Comparison of ENCODE assay signal across 10 cellular contexts in the genomic region with DNA sequence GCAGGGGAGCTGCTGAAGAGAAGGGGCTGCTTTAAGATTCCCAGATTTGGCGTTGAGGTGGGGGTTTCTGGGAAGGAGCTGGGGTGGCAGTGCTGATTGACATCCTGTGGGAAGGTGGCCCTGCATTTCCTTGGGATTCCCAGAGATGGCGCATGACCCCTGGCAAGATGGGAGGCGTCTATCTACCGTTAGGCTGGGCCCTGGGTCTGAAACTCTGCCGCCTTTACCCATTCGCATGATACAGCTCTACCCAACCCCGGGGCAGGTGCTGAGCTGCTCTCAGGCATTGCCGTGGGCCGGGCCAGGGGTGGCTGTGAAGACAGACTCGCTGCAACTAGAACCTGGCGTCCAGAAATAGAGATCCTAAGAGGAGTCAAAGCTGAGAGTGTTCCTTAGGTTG. TPM values are rescaled to one million over a fixed set of nuclear protein-coding genes. Genes with fewer than 3 reads are reported as not detected.
DNase-seq lines count a peak whose midpoint lies in the region; ATAC-seq and TF ChIP-seq lines count a peak whose summit lies in the region.
"Had no signal": no experiment of that assay in that cellular context is flagged by ENCODE, and none has a peak within 500 bp of the region (broad histone marks: within the 10 kb centered on the region; RNA-seq: fewer than 3 reads in every experiment).

No MANE protein-coding gene starts in this region.

- in situ Hi-C loops in Panc1 (cut with HindIII; ENCODE audit: low pct_unique_long_range_greater_than_20kb, low sequenced_read_pairs), result no loop called here

- H3K27ac ChIP-seq in Panc1 (ENCODE audit: low read length), result no peak overlapping the region
- no peak overlapping the region for H3K27ac ChIP-seq in left lung

- POLR2A ChIA-PET in Panc1 (lab: Charles Lee) (no interaction called here), T-cell (lab: Charles Lee) (no interaction called here)

- H3K4me3 ChIP-seq in H7 (ENCODE audit: insufficient read depth, low read depth, low read length) (no peak overlapping the region), Panc1 (ENCODE audit: low read depth in 2 of 2, low read length in 2 of 2) (no peak overlapping the region), fibroblast of villous mesenchyme (ENCODE audit: low read depth, low read length) (no peak overlapping the region), left lung (no peak overlapping the region)

- no peak; the same call in none of the 2 replicates for TF ChIP-seq CTCF in Panc1 (IDR thresholded peaks at IDR 0.05)
- peak; percentile 2 for TF ChIP-seq CTCF in fibroblast of villous mesenchyme (IDR thresholded peaks at IDR 0.05; ENCODE audit: insufficient read depth, low read depth, low read length)
- peak; percentile 34 for TF ChIP-seq CTCF in progenitor cell of endocrine pancreas (IDR thresholded peaks at IDR 0.05; ENCODE audit: unreplicated experiment)
- no peak for TF ChIP-seq CTCF in left lung (IDR thresholded peaks at IDR 0.05)

- peak; percentile 59; the same call in 1 of the 2 replicates for ATAC-seq in Panc1
- ATAC-seq in left lung, result no peak
- ATAC-seq in T-cell (replicated peaks in 1 of 4), result no peak

- no TSS peak for BruUV-seq in Panc1 (replicated peaks; lab: Mats Ljungman, UMichigan)

- H3K27me3 ChIP-seq in H7 (ENCODE audit: control insufficient read depth, insufficient read depth, low read length) (no peaks in the 10 kb centered on the region), Panc1 (ENCODE audit: control insufficient read depth, insufficient read depth, low read length) (no peaks in the 10 kb centered on the region), left lung (peaks cover 0 to 10% of the 10 kb centered on the region in 2 donors)

- CTCF ChIA-PET in Panc1 (lab: Charles Lee) (no interaction called here), T-cell (lab: Charles Lee) (interaction anchor here in 1 of 2 donors (0.7 kb wide), 1 partner anchor 87 kb away, joined by 3 read pairs; no protein-coding TSS in a partner anchor)

- no peaks in the 10 kb centered on the region for H3K27me3 Mint-ChIP-seq in progenitor cell of endocrine pancreas
- H3K27me3 Mint-ChIP-seq in T-cell, result no peaks in the 10 kb centered on the region

- H3K27ac Mint-ChIP-seq in progenitor cell of endocrine pancreas, result no peak overlapping the region
- no peak overlapping the region for H3K27ac Mint-ChIP-seq in T-cell

- DNase-seq in H7 (peak; percentile 95), Panc1 (ENCODE audit: low read depth, low spot score) (no peak), fibroblast of villous mesenchyme (ENCODE audit: low read depth) (no peak), progenitor cell of endocrine pancreas (ENCODE audit: low spot score, unreplicated experiment) (no peak), left lung (no peak), T-cell (no peak)
- no peak for DNase-seq in activated naive CD4-positive, alpha-beta T cell treated with Interleukin-2 at 50 U/mL for 16 hours
- DNase-seq: NCI-H226, substantia nigra, T-helper 2 cell had no signal

- H3K36me3 Mint-ChIP-seq in progenitor cell of endocrine pancreas (ENCODE audit: insufficient read depth) (peaks cover 1% of the 10 kb centered on the region), T-cell (peaks cover 3% of the 10 kb centered on the region)

- H3K9me3 Mint-ChIP-seq in progenitor cell of endocrine pancreas (ENCODE audit: low read depth) (no peaks in the 10 kb centered on the region), T-cell (no peaks in the 10 kb centered on the region)

- peaks cover 1% of the 10 kb centered on the region; the same call in 1 of the 2 replicates for H3K36me3 ChIP-seq in H7 (replicated peaks; ENCODE audit: control insufficient read depth, insufficient read depth, low read length)
- H3K36me3 ChIP-seq in Panc1 (ENCODE audit: control insufficient read depth, insufficient read depth, low read length), result no peaks in the 10 kb centered on the region
- peaks cover 0 to 32% of the 10 kb centered on the region in 2 donors for H3K36me3 ChIP-seq in left lung

- no peaks in the 10 kb centered on the region for H3K9me3 ChIP-seq in Panc1 (ENCODE audit: control insufficient read depth, insufficient read depth, low read depth, low read length)
- no peaks in the 10 kb centered on the region for H3K9me3 ChIP-seq in left lung

- intact Hi-C loops in Panc1 (cut with micrococcal nuclease; ENCODE audit: unreplicated experiment) (no loop called here), left lung (cut with DNase I) (no loop called here)

- no peaks in the 10 kb centered on the region for H3K4me1 ChIP-seq in Panc1 (ENCODE audit: control insufficient read depth, insufficient read depth, low read length)
- no peaks in the 10 kb centered on the region for H3K4me1 ChIP-seq in left lung

- H3K4me1 Mint-ChIP-seq in progenitor cell of endocrine pancreas (ENCODE audit: low read depth) (no peaks in the 10 kb centered on the region), T-cell (no peaks in the 10 kb centered on the region)

- H3K4me3 Mint-ChIP-seq in progenitor cell of endocrine pancreas (ENCODE audit: low read depth) (no peak overlapping the region), T-cell (no peak overlapping the region)

RNA-seq across cellular contexts. Expression of gene MVD, which starts 9.9 kb away (rescaled TPM):
- 98.8 and 100 TPM in 2 replicates for total RNA-seq in H7 (2014; rRNA removed; shearing (Covaris generic))
- 96.8 TPM for total RNA-seq in Panc1 (2021; ENCODE audit: unreplicated experiment)
- 84.8 TPM for polyA plus RNA-seq in Panc1 (2012; ENCODE audit: insufficient read length)
- total RNA-seq in fibroblast of villous mesenchyme, result 111 and 124 TPM in 2 replicates
- total RNA-seq in progenitor cell of endocrine pancreas, result 78.1 and 78.5 TPM in 2 replicates
- 100 to 1,000 TPM in 1 of 2 donors, 10 to 100 TPM in 1; 66.3 to 154 TPM for total RNA-seq in left lung
- total RNA-seq in T-cell, result 10 to 100 TPM; 52.3 to 81.4 (median 63.4) TPM

RNA-seq across cellular contexts. Expression of gene SNAI3, which starts 13.5 kb away (rescaled TPM):
- total RNA-seq in H7 (2014; rRNA removed; shearing (Covaris generic)), result 2.0 and 2.9 TPM in 2 replicates
- total RNA-seq in Panc1 (2021; ENCODE audit: unreplicated experiment) (not detected), fibroblast of villous mesenchyme (not detected in 2 replicates), progenitor cell of endocrine pancreas (1.2 and 1.9 TPM in 2 replicates), left lung (1 to 10 TPM; 1.9 to 2.3 TPM), T-cell (10 to 100 TPM in 3 of 5 donors, 1 to 10 TPM in 2; 5.2 to 20.4 (median 17.2) TPM)
- 0.40 TPM for polyA plus RNA-seq in Panc1 (2012; ENCODE audit: insufficient read length)

RNA-seq across cellular contexts. Expression of gene CYBA, which starts 21.9 kb away (rescaled TPM):
- total RNA-seq in H7 (2014; rRNA removed; shearing (Covaris generic)), result 199 and 215 TPM in 2 replicates
- total RNA-seq in Panc1 (2021; ENCODE audit: unreplicated experiment) (233 TPM), fibroblast of villous mesenchyme (152 and 167 TPM in 2 replicates), progenitor cell of endocrine pancreas (111 and 112 TPM in 2 replicates), left lung (100 to 1,000 TPM; 243 to 396 TPM), T-cell (100 to 1,000 TPM; 271 to 456 (median 403) TPM)
- polyA plus RNA-seq in Panc1 (2012; ENCODE audit: insufficient read length), result 404 TPM

RNA-seq across cellular contexts. Expression of gene RNF166, which starts 33.4 kb away (rescaled TPM):
- 44.6 and 45.3 TPM in 2 replicates for total RNA-seq in H7 (2014; rRNA removed; shearing (Covaris generic))
- total RNA-seq in Panc1 (2021; ENCODE audit: unreplicated experiment) (19.8 TPM), fibroblast of villous mesenchyme (13.0 and 19.0 TPM in 2 replicates), progenitor cell of endocrine pancreas (19.4 and 21.5 TPM in 2 replicates), left lung (10 to 100 TPM; 28.4 to 54.0 TPM), T-cell (100 to 1,000 TPM; 246 to 369 (median 264) TPM)
- polyA plus RNA-seq in Panc1 (2012; ENCODE audit: insufficient read length), result 23.4 TPM

RNA-seq across cellular contexts. Expression of gene CTU2, which starts 33.5 kb away (rescaled TPM):
- 33.1 and 38.4 TPM in 2 replicates for total RNA-seq in H7 (2014; rRNA removed; shearing (Covaris generic))
- total RNA-seq in Panc1 (2021; ENCODE audit: unreplicated experiment), result 24.8 TPM
- polyA plus RNA-seq in Panc1 (2012; ENCODE audit: insufficient read length), result 31.7 TPM
- total RNA-seq in fibroblast of villous mesenchyme, result 19.4 and 25.1 TPM in 2 replicates
- 17.2 and 18.2 TPM in 2 replicates for total RNA-seq in progenitor cell of endocrine pancreas
- total RNA-seq in left lung, result 10 to 100 TPM; 15.4 to 19.8 TPM
- 10 to 100 TPM; 30.1 to 39.5 (median 38.6) TPM for total RNA-seq in T-cell

Comparison
In these comparisons a context has a peak if more than half of its experiments do, and no peak if none do; other contexts are left out.
1. CTCF ChIP-seq: peak in fibroblast of villous mesenchyme (single experiment) and progenitor cell of endocrine pancreas (single experiment); none in Panc1 (single experiment) and left lung (0 of 2).